Comparison of ENCODE assay signal across 1 cellular context in the genomic region with DNA sequence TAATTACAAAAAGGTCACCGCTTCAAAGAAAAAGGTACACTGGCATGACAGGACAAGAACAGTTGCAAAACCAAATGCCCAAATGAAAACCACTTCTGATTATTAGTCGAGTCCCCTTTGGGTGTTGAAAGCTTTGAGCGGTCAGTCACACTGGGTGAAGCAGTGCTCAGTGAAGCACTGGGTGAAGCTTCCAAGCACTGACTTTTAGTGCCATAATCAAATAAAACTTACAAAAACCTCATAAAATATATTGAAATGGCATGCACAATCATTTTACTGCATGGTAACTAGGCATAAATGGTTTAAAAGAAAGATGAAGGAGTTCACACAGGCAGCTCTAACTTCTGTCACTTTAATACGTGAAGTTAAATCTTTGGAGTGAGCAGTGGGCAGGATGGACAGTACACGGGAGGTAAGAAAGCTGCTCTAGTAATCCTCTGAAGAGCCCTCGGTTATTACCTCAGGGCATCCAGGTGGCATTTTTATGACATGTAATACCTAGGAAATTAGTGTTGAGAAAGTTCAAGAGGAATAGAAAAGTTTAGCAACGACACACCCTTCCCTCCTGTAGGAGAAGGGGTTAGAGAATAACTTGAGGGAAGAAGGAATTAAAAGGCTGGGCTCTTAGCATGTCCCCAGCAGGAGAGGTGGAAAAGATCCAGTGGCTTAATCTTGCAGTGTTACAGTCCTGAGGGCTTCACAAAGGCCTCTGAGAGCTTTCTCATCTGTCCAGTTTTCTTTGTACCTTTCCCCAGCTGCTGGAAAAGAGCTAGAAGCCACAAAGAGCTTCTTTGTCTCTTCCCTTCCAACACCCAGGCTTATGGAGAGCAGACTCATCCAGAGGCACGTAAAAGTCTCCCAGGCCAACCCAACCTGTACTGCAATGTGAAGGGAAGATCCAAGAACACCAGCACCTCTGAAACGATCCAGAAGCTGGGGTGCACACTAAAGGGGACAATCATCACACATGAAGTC.
TF ChIP-seq lines count a peak whose summit lies in the region.

No MANE protein-coding gene starts in this region.

TF ChIP-seq in A549, 52 proteins besides CTCF, POLR2A, EP300 and RAD21:
- TF ChIP-seq JUN (IDR thresholded peaks at IDR 0.05) (no peak), RCOR1 (IDR thresholded peaks at IDR 0.05; ENCODE audit: low read depth, low read length) (no peak), JUNB (IDR thresholded peaks at IDR 0.05) (no peak), CHD4 (IDR thresholded peaks at IDR 0.05; ENCODE audit: borderline replicate concordance) (no peak), MAFK (IDR thresholded peaks at IDR 0.05; ENCODE audit: partially characterized antibody) (no peak), SREBF2 (IDR thresholded peaks at IDR 0.05) (no peak), TFCP2L1 (CRISPR knock-in tag; IDR thresholded peaks at IDR 0.05) (no peak), MYC (IDR thresholded peaks at IDR 0.05; ENCODE audit: borderline replicate concordance, low read length) (no peak), HOXB13 (CRISPR knock-in tag; IDR thresholded peaks at IDR 0.05; ENCODE audit: low read depth) (no peak), TP53 (CRISPR knock-in tag; IDR thresholded peaks at IDR 0.05) (no peak), KDM1A (IDR thresholded peaks at IDR 0.05; ENCODE audit: low read depth) (no peak), FOSL2 (IDR thresholded peaks at IDR 0.05) (no peak), FOSL2 (CRISPR knock-in tag; IDR thresholded peaks at IDR 0.05) (no peak), CBX2 (IDR thresholded peaks at IDR 0.05; ENCODE audit: borderline replicate concordance, low read depth) (no peak)
- TF ChIP-seq, protein P1, sequence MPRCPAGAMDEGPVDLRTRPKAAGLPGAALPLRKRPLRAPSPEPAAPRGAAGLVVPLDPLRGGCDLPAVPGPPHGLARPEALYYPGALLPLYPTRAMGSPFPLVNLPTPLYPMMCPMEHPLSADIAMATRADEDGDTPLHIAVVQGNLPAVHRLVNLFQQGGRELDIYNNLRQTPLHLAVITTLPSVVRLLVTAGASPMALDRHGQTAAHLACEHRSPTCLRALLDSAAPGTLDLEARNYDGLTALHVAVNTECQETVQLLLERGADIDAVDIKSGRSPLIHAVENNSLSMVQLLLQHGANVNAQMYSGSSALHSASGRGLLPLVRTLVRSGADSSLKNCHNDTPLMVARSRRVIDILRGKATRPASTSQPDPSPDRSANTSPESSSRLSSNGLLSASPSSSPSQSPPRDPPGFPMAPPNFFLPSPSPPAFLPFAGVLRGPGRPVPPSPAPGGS (IDR thresholded peaks at IDR 0.05), result no peak
